ENCODE assay signal across 2 cellular contexts in the genomic region with DNA sequence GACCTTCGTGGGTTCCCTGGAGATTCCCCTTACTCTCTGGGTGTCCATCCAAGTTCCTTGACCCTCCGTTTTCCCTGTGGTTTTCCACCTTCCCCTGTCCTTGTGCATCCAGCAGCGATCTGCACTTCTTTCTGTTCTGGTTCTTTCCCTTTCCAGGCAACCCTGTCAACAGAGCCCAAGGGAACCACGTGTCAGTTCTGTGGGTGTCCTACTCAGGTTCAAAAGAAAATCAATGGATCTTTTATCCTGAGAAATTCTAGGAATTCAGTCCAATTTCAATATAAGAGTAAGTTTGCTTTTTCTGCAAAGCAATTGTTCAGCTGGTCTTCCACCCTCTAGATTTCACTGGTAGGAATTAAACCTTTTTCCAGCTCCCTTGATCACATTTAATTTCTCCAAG.
TF ChIP-seq lines count a peak whose summit lies in the region.

No MANE protein-coding gene starts in this region.

TF ChIP-seq in GM23338, 12 proteins besides CTCF, POLR2A, EP300 and RAD21 (continues in another document):
- TF ChIP-seq STAT1 (IDR thresholded peaks at IDR 0.05; ENCODE audit: unreplicated experiment) (no peak), ZNF114 (CRISPR knock-in tag; IDR thresholded peaks at IDR 0.05) (no peak), POLR2AphosphoS5 (IDR thresholded peaks at IDR 0.05; ENCODE audit: low read depth) (no peak), CREB1 (CRISPR knock-in tag; IDR thresholded peaks at IDR 0.05; ENCODE audit: low read depth) (no peak), NANOG (IDR thresholded peaks at IDR 0.05; ENCODE audit: borderline replicate concordance) (no peak), JUNB (IDR thresholded peaks at IDR 0.05; ENCODE audit: unreplicated experiment) (no peak), ZNF331 (CRISPR knock-in tag; IDR thresholded peaks at IDR 0.05; ENCODE audit: low read depth) (no peak), EZH2phosphoT487 (IDR thresholded peaks at IDR 0.05; ENCODE audit: unreplicated experiment) (no peak), EZH2 (IDR thresholded peaks at IDR 0.05; ENCODE audit: low read depth, unreplicated experiment) (no peak)
- TF ChIP-seq, protein P1, sequence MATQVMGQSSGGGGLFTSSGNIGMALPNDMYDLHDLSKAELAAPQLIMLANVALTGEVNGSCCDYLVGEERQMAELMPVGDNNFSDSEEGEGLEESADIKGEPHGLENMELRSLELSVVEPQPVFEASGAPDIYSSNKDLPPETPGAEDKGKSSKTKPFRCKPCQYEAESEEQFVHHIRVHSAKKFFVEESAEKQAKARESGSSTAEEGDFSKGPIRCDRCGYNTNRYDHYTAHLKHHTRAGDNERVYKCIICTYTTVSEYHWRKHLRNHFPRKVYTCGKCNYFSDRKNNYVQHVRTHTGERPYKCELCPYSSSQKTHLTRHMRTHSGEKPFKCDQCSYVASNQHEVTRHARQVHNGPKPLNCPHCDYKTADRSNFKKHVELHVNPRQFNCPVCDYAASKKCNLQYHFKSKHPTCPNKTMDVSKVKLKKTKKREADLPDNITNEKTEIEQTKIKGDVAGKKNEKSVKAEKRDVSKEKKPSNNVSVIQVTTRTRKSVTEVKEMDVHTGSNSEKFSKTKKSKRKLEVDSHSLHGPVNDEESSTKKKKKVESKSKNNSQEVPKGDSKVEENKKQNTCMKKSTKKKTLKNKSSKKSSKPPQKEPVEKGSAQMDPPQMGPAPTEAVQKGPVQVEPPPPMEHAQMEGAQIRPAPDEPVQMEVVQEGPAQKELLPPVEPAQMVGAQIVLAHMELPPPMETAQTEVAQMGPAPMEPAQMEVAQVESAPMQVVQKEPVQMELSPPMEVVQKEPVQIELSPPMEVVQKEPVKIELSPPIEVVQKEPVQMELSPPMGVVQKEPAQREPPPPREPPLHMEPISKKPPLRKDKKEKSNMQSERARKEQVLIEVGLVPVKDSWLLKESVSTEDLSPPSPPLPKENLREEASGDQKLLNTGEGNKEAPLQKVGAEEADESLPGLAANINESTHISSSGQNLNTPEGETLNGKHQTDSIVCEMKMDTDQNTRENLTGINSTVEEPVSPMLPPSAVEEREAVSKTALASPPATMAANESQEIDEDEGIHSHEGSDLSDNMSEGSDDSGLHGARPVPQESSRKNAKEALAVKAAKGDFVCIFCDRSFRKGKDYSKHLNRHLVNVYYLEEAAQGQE (IDR thresholded peaks at IDR 0.05; ENCODE audit: unreplicated experiment) = no peak
- TF ChIP-seq, protein P2, sequence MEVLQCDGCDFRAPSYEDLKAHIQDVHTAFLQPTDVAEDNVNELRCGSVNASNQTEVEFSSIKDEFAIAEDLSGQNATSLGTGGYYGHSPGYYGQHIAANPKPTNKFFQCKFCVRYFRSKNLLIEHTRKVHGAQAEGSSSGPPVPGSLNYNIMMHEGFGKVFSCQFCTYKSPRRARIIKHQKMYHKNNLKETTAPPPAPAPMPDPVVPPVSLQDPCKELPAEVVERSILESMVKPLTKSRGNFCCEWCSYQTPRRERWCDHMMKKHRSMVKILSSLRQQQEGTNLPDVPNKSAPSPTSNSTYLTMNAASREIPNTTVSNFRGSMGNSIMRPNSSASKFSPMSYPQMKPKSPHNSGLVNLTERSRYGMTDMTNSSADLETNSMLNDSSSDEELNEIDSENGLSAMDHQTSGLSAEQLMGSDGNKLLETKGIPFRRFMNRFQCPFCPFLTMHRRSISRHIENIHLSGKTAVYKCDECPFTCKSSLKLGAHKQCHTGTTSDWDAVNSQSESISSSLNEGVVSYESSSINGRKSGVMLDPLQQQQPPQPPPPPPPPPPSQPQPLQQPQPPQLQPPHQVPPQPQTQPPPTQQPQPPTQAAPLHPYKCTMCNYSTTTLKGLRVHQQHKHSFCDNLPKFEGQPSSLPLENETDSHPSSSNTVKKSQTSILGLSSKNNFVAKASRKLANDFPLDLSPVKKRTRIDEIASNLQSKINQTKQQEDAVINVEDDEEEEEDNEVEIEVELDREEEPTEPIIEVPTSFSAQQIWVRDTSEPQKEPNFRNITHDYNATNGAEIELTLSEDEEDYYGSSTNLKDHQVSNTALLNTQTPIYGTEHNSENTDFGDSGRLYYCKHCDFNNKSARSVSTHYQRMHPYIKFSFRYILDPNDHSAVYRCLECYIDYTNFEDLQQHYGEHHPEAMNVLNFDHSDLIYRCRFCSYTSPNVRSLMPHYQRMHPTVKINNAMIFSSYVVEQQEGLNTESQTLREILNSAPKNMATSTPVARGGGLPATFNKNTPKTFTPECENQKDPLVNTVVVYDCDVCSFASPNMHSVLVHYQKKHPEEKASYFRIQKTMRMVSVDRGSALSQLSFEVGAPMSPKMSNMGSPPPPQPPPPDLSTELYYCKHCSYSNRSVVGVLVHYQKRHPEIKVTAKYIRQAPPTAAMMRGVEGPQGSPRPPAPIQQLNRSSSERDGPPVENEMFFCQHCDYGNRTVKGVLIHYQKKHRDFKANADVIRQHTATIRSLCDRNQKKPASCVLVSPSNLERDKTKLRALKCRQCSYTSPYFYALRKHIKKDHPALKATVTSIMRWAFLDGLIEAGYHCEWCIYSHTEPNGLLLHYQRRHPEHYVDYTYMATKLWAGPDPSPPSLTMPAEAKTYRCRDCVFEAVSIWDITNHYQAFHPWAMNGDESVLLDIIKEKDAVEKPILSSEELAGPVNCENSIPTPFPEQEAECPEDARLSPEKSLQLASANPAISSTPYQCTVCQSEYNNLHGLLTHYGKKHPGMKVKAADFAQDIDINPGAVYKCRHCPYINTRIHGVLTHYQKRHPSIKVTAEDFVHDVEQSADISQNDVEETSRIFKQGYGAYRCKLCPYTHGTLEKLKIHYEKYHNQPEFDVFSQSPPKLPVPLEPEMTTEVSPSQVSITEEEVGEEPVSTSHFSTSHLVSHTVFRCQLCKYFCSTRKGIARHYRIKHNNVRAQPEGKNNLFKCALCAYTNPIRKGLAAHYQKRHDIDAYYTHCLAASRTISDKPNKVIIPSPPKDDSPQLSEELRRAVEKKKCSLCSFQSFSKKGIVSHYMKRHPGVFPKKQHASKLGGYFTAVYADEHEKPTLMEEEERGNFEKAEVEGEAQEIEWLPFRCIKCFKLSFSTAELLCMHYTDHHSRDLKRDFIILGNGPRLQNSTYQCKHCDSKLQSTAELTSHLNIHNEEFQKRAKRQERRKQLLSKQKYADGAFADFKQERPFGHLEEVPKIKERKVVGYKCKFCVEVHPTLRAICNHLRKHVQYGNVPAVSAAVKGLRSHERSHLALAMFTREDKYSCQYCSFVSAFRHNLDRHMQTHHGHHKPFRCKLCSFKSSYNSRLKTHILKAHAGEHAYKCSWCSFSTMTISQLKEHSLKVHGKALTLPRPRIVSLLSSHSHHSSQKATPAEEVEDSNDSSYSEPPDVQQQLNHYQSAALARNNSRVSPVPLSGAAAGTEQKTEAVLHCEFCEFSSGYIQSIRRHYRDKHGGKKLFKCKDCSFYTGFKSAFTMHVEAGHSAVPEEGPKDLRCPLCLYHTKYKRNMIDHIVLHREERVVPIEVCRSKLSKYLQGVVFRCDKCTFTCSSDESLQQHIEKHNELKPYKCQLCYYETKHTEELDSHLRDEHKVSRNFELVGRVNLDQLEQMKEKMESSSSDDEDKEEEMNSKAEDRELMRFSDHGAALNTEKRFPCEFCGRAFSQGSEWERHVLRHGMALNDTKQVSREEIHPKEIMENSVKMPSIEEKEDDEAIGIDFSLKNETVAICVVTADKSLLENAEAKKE (CRISPR knock-in tag; IDR thresholded peaks at IDR 0.05) = no peak

TF ChIP-seq in H1, 55 proteins besides CTCF, POLR2A, EP300 and RAD21:
- no peak for TF ChIP-seq HDAC6 (IDR thresholded peaks at IDR 0.05; ENCODE audit: low read depth, low read length)
- peak; percentile 82 for TF ChIP-seq TEAD4 (IDR thresholded peaks at IDR 0.05; ENCODE audit: low read depth, low read length)
- TF ChIP-seq, protein P3, sequence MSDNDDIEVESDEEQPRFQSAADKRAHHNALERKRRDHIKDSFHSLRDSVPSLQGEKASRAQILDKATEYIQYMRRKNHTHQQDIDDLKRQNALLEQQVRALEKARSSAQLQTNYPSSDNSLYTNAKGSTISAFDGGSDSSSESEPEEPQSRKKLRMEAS (IDR thresholded peaks at IDR 0.05) = peak; percentile 55; the same call in 1 of the 2 replicates
